ENCODE assay signal across 27 cellular contexts in genomic region chr10:43173120-43173519, GRCh38. TPM values are rescaled to one million over a fixed set of nuclear protein-coding genes. Genes with fewer than 3 reads are reported as not detected.
DNase-seq lines count a peak whose midpoint lies in the region; ATAC-seq, FAIRE-seq and TF ChIP-seq lines count a peak whose summit lies in the region.
"Had no signal": no experiment of that assay in that cellular context is flagged by ENCODE, and none has a peak within 500 bp of the region (broad histone marks: within the 10 kb centered on the region; RNA-seq: fewer than 3 reads in every experiment).

No MANE protein-coding gene starts in this region.

- in situ Hi-C loops in G401 (cut with HindIII; ENCODE audit: low sequenced_read_pairs): no loop called here

- no peaks in the 10 kb centered on the region for H3K9me3 Mint-ChIP-seq in activated T-cell treated with anti-CD3 and anti-CD28 coated beads, Interleukin-2, amount 50 U/mL, for 72 hours
- H3K9me3 Mint-ChIP-seq in activated T-cell treated with anti-CD3 and anti-CD28 coated beads, Interleukin-2, amount 50 U/mL, for 24 hours: peaks cover 8% of the 10 kb centered on the region
- peaks cover 3 to 14% (median 7%) of the 10 kb centered on the region in 5 experiments for H3K9me3 Mint-ChIP-seq in brain
- peaks cover 0 to 4% (median 0%) of the 10 kb centered on the region in 9 donors for H3K9me3 Mint-ChIP-seq in naive thymus-derived CD8-positive, alpha-beta T cell
- H3K9me3 Mint-ChIP-seq: activated T-helper 2 cell treated with anti-CD3 and anti-CD28 coated beads, Interferon-gamma antibody, Interleukin-2, Interleukin-4, amounts not matched to agents 10 μg/mL and 5 μg/mL and 100 μg/mL, durations not matched to agents 14 hours and 24 hours and 36 hours; neural progenitor cell had no signal

- no peak for ATAC-seq in activated T-cell treated with anti-CD3 and anti-CD28 coated beads, Interleukin-2, amount 50 U/mL, for 72 hours (replicated peaks in 1 of 2)
- no peak for ATAC-seq in naive thymus-derived CD8-positive, alpha-beta T cell
- ATAC-seq: activated CD4-positive, alpha-beta T cell treated with anti-CD3 and anti-CD28 coated beads for 36 hours; heart left ventricle; right lobe of liver; stimulated activated memory B cell treated with anti-CD40 and anti-IgM and Interleukin-4, amounts not matched to agents 10 μg/mL and 1 μg/mL and 100 μg/mL, for 72 hours had no signal

- H3K27me3 Mint-ChIP-seq in activated T-cell treated with anti-CD3 and anti-CD28 coated beads, Interleukin-2, amount 50 U/mL, for 72 hours (ENCODE audit: low read depth): no peaks in the 10 kb centered on the region
- no peaks in the 10 kb centered on the region for H3K27me3 Mint-ChIP-seq in activated T-cell treated with anti-CD3 and anti-CD28 coated beads, Interleukin-2, amount 50 U/mL, for 24 hours
- no peaks in the 10 kb centered on the region for H3K27me3 Mint-ChIP-seq in brain
- no peaks in the 10 kb centered on the region for H3K27me3 Mint-ChIP-seq in naive thymus-derived CD8-positive, alpha-beta T cell
- H3K27me3 Mint-ChIP-seq: activated CD4-positive, alpha-beta T cell treated with anti-CD3 and anti-CD28 coated beads for 36 hours; B cell; stimulated activated memory B cell treated with anti-CD40 and anti-IgM and Interleukin-4, amounts not matched to agents 10 μg/mL and 1 μg/mL and 100 μg/mL, for 72 hours had no signal

- peaks cover 34 to 43% of the 10 kb centered on the region in 2 donors for H3K36me3 Mint-ChIP-seq in activated T-cell treated with anti-CD3 and anti-CD28 coated beads, Interleukin-2, amount 50 U/mL, for 72 hours (ENCODE audit: insufficient read depth in 2 of 2)
- peaks cover 90% of the 10 kb centered on the region for H3K36me3 Mint-ChIP-seq in activated T-cell treated with anti-CD3 and anti-CD28 coated beads, Interleukin-2, amount 50 U/mL, for 24 hours (ENCODE audit: low read depth)
- peaks cover 83% of the 10 kb centered on the region for H3K36me3 Mint-ChIP-seq in brain
- peaks cover 16 to 88% (median 45%) of the 10 kb centered on the region in 3 donors for H3K36me3 Mint-ChIP-seq in naive thymus-derived CD8-positive, alpha-beta T cell

- no peak for TF ChIP-seq CTCF in brain (conservative IDR thresholded peaks at IDR 0.05)

- H3K4me1 Mint-ChIP-seq in activated T-cell treated with anti-CD3 and anti-CD28 coated beads, Interleukin-2, amount 50 U/mL, for 72 hours (ENCODE audit: low read depth): peaks cover 19% of the 10 kb centered on the region
- H3K4me1 Mint-ChIP-seq in activated T-cell treated with anti-CD3 and anti-CD28 coated beads, Interleukin-2, amount 50 U/mL, for 24 hours (ENCODE audit: low read depth): peaks cover 20% of the 10 kb centered on the region
- peaks cover 27% of the 10 kb centered on the region for H3K4me1 Mint-ChIP-seq in brain
- peaks cover 10 to 22% (median 19%) of the 10 kb centered on the region in 4 donors for H3K4me1 Mint-ChIP-seq in naive thymus-derived CD8-positive, alpha-beta T cell
- H3K4me1 Mint-ChIP-seq: B cell; neural progenitor cell; stimulated activated memory B cell treated with anti-CD40 and anti-IgM and Interleukin-4, amounts not matched to agents 10 μg/mL and 1 μg/mL and 100 μg/mL, for 72 hours had no signal

- POLR2A ChIA-PET in naive thymus-derived CD8-positive, alpha-beta T cell (lab: Charles Lee): no interaction called here

- H3K4me3 Mint-ChIP-seq in activated T-cell treated with anti-CD3 and anti-CD28 coated beads, Interleukin-2, amount 50 U/mL, for 72 hours: no peak overlapping the region
- H3K4me3 Mint-ChIP-seq in activated T-cell treated with anti-CD3 and anti-CD28 coated beads, Interleukin-2, amount 50 U/mL, for 24 hours: no peak overlapping the region
- no peak overlapping the region for H3K4me3 Mint-ChIP-seq in brain
- H3K4me3 Mint-ChIP-seq in naive thymus-derived CD8-positive, alpha-beta T cell: peak overlapping the region in 1 of 10 donors; percentile 20
- H3K4me3 Mint-ChIP-seq: activated CD4-positive, alpha-beta T cell treated with anti-CD3 and anti-CD28 coated beads for 36 hours; B cell; neural progenitor cell; stimulated activated memory B cell treated with anti-CD40 and anti-IgM and Interleukin-4, amounts not matched to agents 10 μg/mL and 1 μg/mL and 100 μg/mL, for 72 hours had no signal

- no peak for FAIRE-seq in H54 (lab: Jason Lieb, UNC)

- peak overlapping the region; percentile 14 for H3K27ac Mint-ChIP-seq in activated T-cell treated with anti-CD3 and anti-CD28 coated beads, Interleukin-2, amount 50 U/mL, for 72 hours
- no peak overlapping the region for H3K27ac Mint-ChIP-seq in activated T-cell treated with anti-CD3 and anti-CD28 coated beads, Interleukin-2, amount 50 U/mL, for 24 hours
- H3K27ac Mint-ChIP-seq in brain: peak overlapping the region in 4 of 5 experiments; percentile 36 to 88 (median 80)
- peak overlapping the region in 9 of 10 donors; percentile 1 to 85 (median 32) for H3K27ac Mint-ChIP-seq in naive thymus-derived CD8-positive, alpha-beta T cell
- H3K27ac Mint-ChIP-seq: activated CD4-positive, alpha-beta T cell treated with anti-CD3 and anti-CD28 coated beads for 36 hours; activated T-helper 2 cell treated with anti-CD3 and anti-CD28 coated beads, Interferon-gamma antibody, Interleukin-2, Interleukin-4, amounts not matched to agents 10 μg/mL and 5 μg/mL and 100 μg/mL, durations not matched to agents 14 hours and 24 hours and 36 hours; B cell; neural progenitor cell; stimulated activated memory B cell treated with anti-CD40 and anti-IgM and Interleukin-4, amounts not matched to agents 10 μg/mL and 1 μg/mL and 100 μg/mL, for 72 hours had no signal

- TF ChIP-seq POLR2A in H54 (IDR thresholded peaks at IDR 0.05; ENCODE audit: low read depth, low read length): no peak

- DNase-seq in activated T-cell treated with anti-CD3 and anti-CD28 coated beads, Interleukin-2, amount 50 U/mL, for 72 hours: no peak
- no peak for DNase-seq in activated T-cell treated with anti-CD3 and anti-CD28 coated beads, Interleukin-2, amount 50 U/mL, for 24 hours
- DNase-seq in G401 (ENCODE audit: low spot score) (peak; percentile 13), NCI-H446 (lab: John Stamatoyannopoulos, UW) (no peak), RPMI8226 (no peak), H54 (ENCODE audit: insufficient read length, low spot score) (no peak)
- DNase-seq in naive thymus-derived CD8-positive, alpha-beta T cell: no peak
- DNase-seq: activated CD4-positive, alpha-beta T cell treated with anti-CD3 and anti-CD28 coated beads for 36 hours; activated CD8-positive, alpha-beta memory T cell treated with anti-CD3 and anti-CD28 coated beads, Interleukin-2, amount 50 U/mL, for 4 hours; DMS79 treated with DMSO at 0.1 percent for 48 hours; heart left ventricle; IMR-90; kidney glomerular epithelial cell; lower lobe of right lung; NCI-H1092; NCI-H187; NCI-H69; Peyer's patch; right lobe of liver; stimulated activated CD4-positive, alpha-beta T cell treated with anti-CD3 and anti-CD28 coated beads, Interleukin-12 subunit alpha, Interleukin-12 subunit beta, amount 100 ng/mL, for 4 hours; stimulated activated CD4-positive, alpha-beta T cell treated with anti-CD3 and anti-CD28 coated beads, Interleukin-4, amount 100 ng/mL, for 1 hour; upper lobe of left lung had no signal

RNA-seq across cellular contexts. Expression of gene CSGALNACT2, which starts 34.9 kb away (rescaled TPM):
- total RNA-seq in activated T-cell treated with anti-CD3 and anti-CD28 coated beads, Interleukin-2, amount 50 U/mL, for 72 hours: 10 to 100 TPM; 51.3 to 55.2 TPM
- 4.3 and 9.2 TPM in 2 replicates for total RNA-seq in G401 (2014; rRNA removed; shearing (Covaris generic))
- 8.0 TPM for polyA plus RNA-seq in brain (ENCODE audit: insufficient read depth, low read depth, low replicate concordance)
- total RNA-seq in naive thymus-derived CD8-positive, alpha-beta T cell: 10 to 100 TPM; 56.9 to 61.0 TPM
- 10 to 100 TPM; 15.0 to 20.0 (median 16.2) TPM for polyA plus RNA-seq in naive thymus-derived CD8-positive, alpha-beta T cell
